In the genomic region with DNA sequence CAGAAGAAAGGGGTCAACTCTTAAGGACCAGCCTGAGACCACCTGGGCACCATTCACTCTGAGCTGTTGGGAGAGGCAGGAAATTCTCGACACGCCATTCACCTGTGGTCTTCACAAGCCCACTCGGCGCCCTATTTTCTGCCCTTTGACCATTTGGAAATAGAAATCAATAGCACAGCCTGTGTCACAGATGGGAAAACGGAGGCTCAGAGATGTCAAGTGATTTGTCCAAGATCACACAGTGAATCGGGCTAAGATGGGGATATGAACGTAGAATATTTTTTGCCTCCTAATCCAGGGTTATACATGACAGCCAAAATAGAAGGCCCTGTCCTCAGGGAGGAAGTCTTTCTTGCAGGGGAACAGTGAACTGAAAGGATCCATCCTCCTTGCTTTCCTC, we compare ENCODE assay signal across 1 cellular context.
TF ChIP-seq lines count a peak whose summit lies in the region.

No MANE protein-coding gene starts in this region.

TF ChIP-seq in SK-N-SH treated with all-trans-retinoic acid at 6 μM for 48 hours, 23 proteins besides CTCF, POLR2A, EP300 and RAD21:
- TF ChIP-seq CSDC2 (CRISPR knock-in tag; IDR thresholded peaks at IDR 0.05) (no peak), BACH2 (CRISPR knock-in tag; IDR thresholded peaks at IDR 0.05; ENCODE audit: borderline replicate concordance) (no peak), ARNTL (CRISPR knock-in tag; IDR thresholded peaks at IDR 0.05; ENCODE audit: borderline replicate concordance, low read depth) (no peak)
- TF ChIP-seq, protein P1, sequence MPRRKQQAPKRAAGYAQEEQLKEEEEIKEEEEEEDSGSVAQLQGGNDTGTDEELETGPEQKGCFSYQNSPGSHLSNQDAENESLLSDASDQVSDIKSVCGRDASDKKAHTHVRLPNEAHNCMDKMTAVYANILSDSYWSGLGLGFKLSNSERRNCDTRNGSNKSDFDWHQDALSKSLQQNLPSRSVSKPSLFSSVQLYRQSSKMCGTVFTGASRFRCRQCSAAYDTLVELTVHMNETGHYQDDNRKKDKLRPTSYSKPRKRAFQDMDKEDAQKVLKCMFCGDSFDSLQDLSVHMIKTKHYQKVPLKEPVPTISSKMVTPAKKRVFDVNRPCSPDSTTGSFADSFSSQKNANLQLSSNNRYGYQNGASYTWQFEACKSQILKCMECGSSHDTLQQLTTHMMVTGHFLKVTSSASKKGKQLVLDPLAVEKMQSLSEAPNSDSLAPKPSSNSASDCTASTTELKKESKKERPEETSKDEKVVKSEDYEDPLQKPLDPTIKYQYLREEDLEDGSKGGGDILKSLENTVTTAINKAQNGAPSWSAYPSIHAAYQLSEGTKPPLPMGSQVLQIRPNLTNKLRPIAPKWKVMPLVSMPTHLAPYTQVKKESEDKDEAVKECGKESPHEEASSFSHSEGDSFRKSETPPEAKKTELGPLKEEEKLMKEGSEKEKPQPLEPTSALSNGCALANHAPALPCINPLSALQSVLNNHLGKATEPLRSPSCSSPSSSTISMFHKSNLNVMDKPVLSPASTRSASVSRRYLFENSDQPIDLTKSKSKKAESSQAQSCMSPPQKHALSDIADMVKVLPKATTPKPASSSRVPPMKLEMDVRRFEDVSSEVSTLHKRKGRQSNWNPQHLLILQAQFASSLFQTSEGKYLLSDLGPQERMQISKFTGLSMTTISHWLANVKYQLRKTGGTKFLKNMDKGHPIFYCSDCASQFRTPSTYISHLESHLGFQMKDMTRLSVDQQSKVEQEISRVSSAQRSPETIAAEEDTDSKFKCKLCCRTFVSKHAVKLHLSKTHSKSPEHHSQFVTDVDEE (CRISPR knock-in tag; IDR thresholded peaks at IDR 0.05) = no peak
- TF ChIP-seq, protein P2, sequence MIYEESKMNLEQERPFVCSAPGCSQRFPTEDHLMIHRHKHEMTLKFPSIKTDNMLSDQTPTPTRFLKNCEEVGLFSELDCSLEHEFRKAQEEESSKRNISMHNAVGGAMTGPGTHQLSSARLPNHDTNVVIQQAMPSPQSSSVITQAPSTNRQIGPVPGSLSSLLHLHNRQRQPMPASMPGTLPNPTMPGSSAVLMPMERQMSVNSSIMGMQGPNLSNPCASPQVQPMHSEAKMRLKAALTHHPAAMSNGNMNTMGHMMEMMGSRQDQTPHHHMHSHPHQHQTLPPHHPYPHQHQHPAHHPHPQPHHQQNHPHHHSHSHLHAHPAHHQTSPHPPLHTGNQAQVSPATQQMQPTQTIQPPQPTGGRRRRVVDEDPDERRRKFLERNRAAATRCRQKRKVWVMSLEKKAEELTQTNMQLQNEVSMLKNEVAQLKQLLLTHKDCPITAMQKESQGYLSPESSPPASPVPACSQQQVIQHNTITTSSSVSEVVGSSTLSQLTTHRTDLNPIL (CRISPR knock-in tag; IDR thresholded peaks at IDR 0.05; ENCODE audit: low read depth) = no peak
